ENCODE assay signal across 8 cellular contexts in the genomic region with DNA sequence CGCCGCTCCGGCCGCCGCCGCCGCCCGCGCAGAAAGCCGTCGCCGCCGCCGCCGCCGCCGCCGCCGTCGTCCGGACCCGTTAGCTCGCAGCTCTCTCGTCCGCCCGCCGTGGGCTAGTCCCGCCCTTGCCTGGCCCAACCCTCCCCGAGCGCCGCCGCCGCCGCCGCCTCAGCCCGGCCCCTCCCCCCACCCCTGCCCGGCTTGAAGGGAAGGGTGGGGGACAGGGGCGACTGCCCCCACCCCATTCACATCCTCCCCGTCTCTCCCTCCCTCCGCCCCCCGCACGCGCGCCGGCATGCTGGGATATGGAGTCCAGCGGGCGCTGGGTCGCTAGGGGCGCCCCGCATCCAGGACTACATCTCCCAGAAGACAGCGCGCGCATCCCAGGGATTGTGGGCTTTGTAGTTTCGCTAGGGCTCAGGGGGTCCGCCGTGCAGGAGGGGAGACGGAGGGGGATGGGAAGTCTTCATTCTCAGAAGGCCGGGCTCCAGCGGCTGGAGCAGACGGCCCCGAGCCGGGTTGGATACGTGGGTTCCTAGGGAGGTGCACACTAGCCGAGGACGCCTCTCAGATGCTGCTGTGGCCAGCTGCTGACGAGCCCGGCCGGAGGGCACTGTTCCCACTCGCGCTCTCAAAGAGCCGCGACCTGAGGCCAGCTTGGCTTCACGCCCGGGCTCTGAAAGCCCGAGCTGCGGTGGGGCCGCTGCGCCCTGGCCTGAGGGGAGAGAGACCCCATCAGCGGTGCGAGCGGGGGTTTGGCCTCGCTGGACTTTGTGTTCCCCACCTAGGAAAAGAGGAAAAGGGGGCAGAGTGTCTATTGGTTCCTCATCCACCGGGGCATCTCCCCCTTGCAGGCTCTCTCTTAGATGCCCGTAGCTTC. TPM values are rescaled to one million over a fixed set of nuclear protein-coding genes. Genes with fewer than 3 reads are reported as not detected.
DNase-seq lines count a peak whose midpoint lies in the region; ATAC-seq and TF ChIP-seq lines count a peak whose summit lies in the region.

A gene with protein sequence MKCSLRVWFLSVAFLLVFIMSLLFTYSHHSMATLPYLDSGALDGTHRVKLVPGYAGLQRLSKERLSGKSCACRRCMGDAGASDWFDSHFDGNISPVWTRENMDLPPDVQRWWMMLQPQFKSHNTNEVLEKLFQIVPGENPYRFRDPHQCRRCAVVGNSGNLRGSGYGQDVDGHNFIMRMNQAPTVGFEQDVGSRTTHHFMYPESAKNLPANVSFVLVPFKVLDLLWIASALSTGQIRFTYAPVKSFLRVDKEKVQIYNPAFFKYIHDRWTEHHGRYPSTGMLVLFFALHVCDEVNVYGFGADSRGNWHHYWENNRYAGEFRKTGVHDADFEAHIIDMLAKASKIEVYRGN (minus strand): TSS at position 118 of the 880 bp plus-strand sequence. CDS start 40,570 bp downstream, outside the sequence.

- ATAC-seq in HG03439 (IDR thresholded peaks at IDR 0.05; ENCODE audit: unreplicated experiment), result peak; percentile 87

- H3K4me1 Mint-ChIP-seq in dendritic cell treated with granulocyte-macrophage colony-stimulating factor and Interleukin-4, amounts not matched to agents 40 ng/mL and 50 ng/mL, for 4 days (ENCODE audit: low read depth), result peaks cover 46% of the 10 kb centered on the region

- DNase-seq in Ammon's horn (ENCODE audit: low spot score) (peak; percentile 97), NCI-H748 treated with DMSO at 0.1 percent for 48 hours (lab: John Stamatoyannopoulos, UW) (peak; percentile 75)
- peak; percentile 85 to 88 for DNase-seq in activated CD4-positive, alpha-beta T cell treated with anti-CD3 and anti-CD28 coated beads, Interleukin-2, amount 50 U/mL, for 24 hours (ENCODE audit: low read depth in 1 of 2, low spot score in 1 of 2)
- peak; percentile 93 for DNase-seq in stimulated activated CD4-positive, alpha-beta T cell treated with anti-CD3 and anti-CD28 coated beads, Interleukin-4, amount 100 ng/mL, for 1 hour

- H3K27me3 Mint-ChIP-seq in dendritic cell treated with granulocyte-macrophage colony-stimulating factor and Interleukin-4, amounts not matched to agents 40 ng/mL and 50 ng/mL, for 4 days, result no peaks in the 10 kb centered on the region

- H3K27me3 ChIP-seq in liver (ENCODE audit: control insufficient read depth in 4 of 4, insufficient read depth in 4 of 4, low read length in 3 of 4), result no peaks in the 10 kb centered on the region

- no peaks in the 10 kb centered on the region for H3K9me3 ChIP-seq in liver (ENCODE audit: control insufficient read depth in 4 of 4, low read length in 3 of 4)

- H3K36me3 ChIP-seq in liver (ENCODE audit: control insufficient read depth in 4 of 4, insufficient read depth in 3 of 4, low read depth in 1 of 4, low read length in 3 of 4), result no peaks in the 10 kb centered on the region

- peak within 1 kb of the TSS; percentile 91 for H3K27ac Mint-ChIP-seq in dendritic cell treated with granulocyte-macrophage colony-stimulating factor and Interleukin-4, amounts not matched to agents 40 ng/mL and 50 ng/mL, for 4 days

- H3K4me1 ChIP-seq in liver (ENCODE audit: control insufficient read depth in 4 of 4, insufficient read depth in 4 of 4, low read length in 3 of 4), result peaks cover 7 to 19% (median 13%) of the 10 kb centered on the region in 4 donors

- peak; percentile 55 for TF ChIP-seq POLR2A in GM19193 (IDR thresholded peaks at IDR 0.05; ENCODE audit: extremely low read depth, insufficient read depth, insufficient read length)

- TF ChIP-seq RAD21 in liver (IDR thresholded peaks at IDR 0.05), result peak in 1 of 2 donors; percentile 28

- H3K9me3 Mint-ChIP-seq in dendritic cell treated with granulocyte-macrophage colony-stimulating factor and Interleukin-4, amounts not matched to agents 40 ng/mL and 50 ng/mL, for 4 days, result no peaks in the 10 kb centered on the region

- peak within 1 kb of the TSS; percentile 50 to 59 for H3K27ac ChIP-seq in liver (ENCODE audit: low read depth in 1 of 2, low read length in 2 of 2)

- H3K4me3 Mint-ChIP-seq in dendritic cell treated with granulocyte-macrophage colony-stimulating factor and Interleukin-4, amounts not matched to agents 40 ng/mL and 50 ng/mL, for 4 days, result peak within 1 kb of the TSS; percentile 98

- H3K9ac ChIP-seq in liver (ENCODE audit: low read depth in 1 of 2, low read length in 2 of 2), result peak within 1 kb of the TSS; percentile 62 to 63

- intact Hi-C loops in dendritic cell treated with granulocyte-macrophage colony-stimulating factor and Interleukin-4, amounts not matched to agents 40 ng/mL and 50 ng/mL, for 4 days (cut with micrococcal nuclease), result loop anchor here (1.0 kb wide), 1 partner anchor 15 kb away; a partner anchor contains a TSS

- peaks cover 25% of the 10 kb centered on the region for H3K36me3 Mint-ChIP-seq in dendritic cell treated with granulocyte-macrophage colony-stimulating factor and Interleukin-4, amounts not matched to agents 40 ng/mL and 50 ng/mL, for 4 days (ENCODE audit: low read depth)

- peak within 1 kb of the TSS; percentile 67 to 90 (median 76) for H3K4me3 ChIP-seq in liver (ENCODE audit: low read depth in 1 of 3, low read length in 3 of 3)

- 3% methylated on average over 84 of the region's 84 CpGs for WGBS in liver

- TF ChIP-seq CTCF in liver (IDR thresholded peaks at IDR 0.05; ENCODE audit: low read depth, low read length, missing input control), result no peak

TF ChIP-seq in liver, 16 proteins besides CTCF, POLR2A, EP300 and RAD21:
- no peak for TF ChIP-seq TAF1 (conservative IDR thresholded peaks at IDR 0.05)
- TF ChIP-seq RXRA (IDR thresholded peaks at IDR 0.05), result no peak
- TF ChIP-seq, protein P1, sequence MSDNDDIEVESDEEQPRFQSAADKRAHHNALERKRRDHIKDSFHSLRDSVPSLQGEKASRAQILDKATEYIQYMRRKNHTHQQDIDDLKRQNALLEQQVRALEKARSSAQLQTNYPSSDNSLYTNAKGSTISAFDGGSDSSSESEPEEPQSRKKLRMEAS (IDR thresholded peaks at IDR 0.05), result no peak
- no peak for TF ChIP-seq HNF4A (conservative IDR thresholded peaks at IDR 0.05)
- TF ChIP-seq, protein P2, sequence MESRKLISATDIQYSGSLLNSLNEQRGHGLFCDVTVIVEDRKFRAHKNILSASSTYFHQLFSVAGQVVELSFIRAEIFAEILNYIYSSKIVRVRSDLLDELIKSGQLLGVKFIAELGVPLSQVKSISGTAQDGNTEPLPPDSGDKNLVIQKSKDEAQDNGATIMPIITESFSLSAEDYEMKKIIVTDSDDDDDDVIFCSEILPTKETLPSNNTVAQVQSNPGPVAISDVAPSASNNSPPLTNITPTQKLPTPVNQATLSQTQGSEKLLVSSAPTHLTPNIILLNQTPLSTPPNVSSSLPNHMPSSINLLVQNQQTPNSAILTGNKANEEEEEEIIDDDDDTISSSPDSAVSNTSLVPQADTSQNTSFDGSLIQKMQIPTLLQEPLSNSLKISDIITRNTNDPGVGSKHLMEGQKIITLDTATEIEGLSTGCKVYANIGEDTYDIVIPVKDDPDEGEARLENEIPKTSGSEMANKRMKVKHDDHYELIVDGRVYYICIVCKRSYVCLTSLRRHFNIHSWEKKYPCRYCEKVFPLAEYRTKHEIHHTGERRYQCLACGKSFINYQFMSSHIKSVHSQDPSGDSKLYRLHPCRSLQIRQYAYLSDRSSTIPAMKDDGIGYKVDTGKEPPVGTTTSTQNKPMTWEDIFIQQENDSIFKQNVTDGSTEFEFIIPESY (IDR thresholded peaks at IDR 0.05), result no peak
- TF ChIP-seq EGR1 (IDR thresholded peaks at IDR 0.05; ENCODE audit: low read depth in 2 of 2), result peak in 1 of 2 donors; percentile 28
- TF ChIP-seq NR2F2 (IDR thresholded peaks at IDR 0.05), result no peak
- no peak for TF ChIP-seq JUND (IDR thresholded peaks at IDR 0.05)
- TF ChIP-seq SP1 (IDR thresholded peaks at IDR 0.05), result peak; percentile 50
- TF ChIP-seq, protein P3, sequence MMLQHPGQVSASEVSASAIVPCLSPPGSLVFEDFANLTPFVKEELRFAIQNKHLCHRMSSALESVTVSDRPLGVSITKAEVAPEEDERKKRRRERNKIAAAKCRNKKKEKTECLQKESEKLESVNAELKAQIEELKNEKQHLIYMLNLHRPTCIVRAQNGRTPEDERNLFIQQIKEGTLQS (IDR thresholded peaks at IDR 0.05), result no peak
- TF ChIP-seq GABPA (IDR thresholded peaks at IDR 0.05 in 1 of 2, conservative IDR thresholded peaks at IDR 0.05 in 1 of 2), result peak in 1 of 2 donors; percentile 56
- TF ChIP-seq, protein P4, sequence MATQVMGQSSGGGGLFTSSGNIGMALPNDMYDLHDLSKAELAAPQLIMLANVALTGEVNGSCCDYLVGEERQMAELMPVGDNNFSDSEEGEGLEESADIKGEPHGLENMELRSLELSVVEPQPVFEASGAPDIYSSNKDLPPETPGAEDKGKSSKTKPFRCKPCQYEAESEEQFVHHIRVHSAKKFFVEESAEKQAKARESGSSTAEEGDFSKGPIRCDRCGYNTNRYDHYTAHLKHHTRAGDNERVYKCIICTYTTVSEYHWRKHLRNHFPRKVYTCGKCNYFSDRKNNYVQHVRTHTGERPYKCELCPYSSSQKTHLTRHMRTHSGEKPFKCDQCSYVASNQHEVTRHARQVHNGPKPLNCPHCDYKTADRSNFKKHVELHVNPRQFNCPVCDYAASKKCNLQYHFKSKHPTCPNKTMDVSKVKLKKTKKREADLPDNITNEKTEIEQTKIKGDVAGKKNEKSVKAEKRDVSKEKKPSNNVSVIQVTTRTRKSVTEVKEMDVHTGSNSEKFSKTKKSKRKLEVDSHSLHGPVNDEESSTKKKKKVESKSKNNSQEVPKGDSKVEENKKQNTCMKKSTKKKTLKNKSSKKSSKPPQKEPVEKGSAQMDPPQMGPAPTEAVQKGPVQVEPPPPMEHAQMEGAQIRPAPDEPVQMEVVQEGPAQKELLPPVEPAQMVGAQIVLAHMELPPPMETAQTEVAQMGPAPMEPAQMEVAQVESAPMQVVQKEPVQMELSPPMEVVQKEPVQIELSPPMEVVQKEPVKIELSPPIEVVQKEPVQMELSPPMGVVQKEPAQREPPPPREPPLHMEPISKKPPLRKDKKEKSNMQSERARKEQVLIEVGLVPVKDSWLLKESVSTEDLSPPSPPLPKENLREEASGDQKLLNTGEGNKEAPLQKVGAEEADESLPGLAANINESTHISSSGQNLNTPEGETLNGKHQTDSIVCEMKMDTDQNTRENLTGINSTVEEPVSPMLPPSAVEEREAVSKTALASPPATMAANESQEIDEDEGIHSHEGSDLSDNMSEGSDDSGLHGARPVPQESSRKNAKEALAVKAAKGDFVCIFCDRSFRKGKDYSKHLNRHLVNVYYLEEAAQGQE (IDR thresholded peaks at IDR 0.05), result peak; percentile 32
- TF ChIP-seq FOXA1 (IDR thresholded peaks at IDR 0.05), result no peak
- TF ChIP-seq HNF4G (IDR thresholded peaks at IDR 0.05), result no peak
- no peak for TF ChIP-seq FOXA2 (IDR thresholded peaks at IDR 0.05)
- peak; percentile 59 for TF ChIP-seq YY1 (IDR thresholded peaks at IDR 0.05)
TF ChIP-seq in liver: peak in this region for 5.

RNA-seq across cellular contexts. Expression of the gene that starts here (rescaled TPM):
- total RNA-seq in liver, result 10 to 100 TPM; 16.1 to 53.1 TPM
- 1 to 10 TPM; 3.9 to 9.8 TPM for polyA plus RNA-seq in liver

Comparison
In these comparisons a context has a peak if more than half of its experiments do, and no peak if none do; other contexts are left out.
1. Peak in every context shown above with its lines: DNase-seq, ATAC-seq, H3K4me3 ChIP-seq and H3K27ac ChIP-seq.